In genomic region chr9:109473329-109473728, GRCh38 we compare ENCODE assay signal across 1 cellular context.
TF ChIP-seq lines count a peak whose summit lies in the region.

No MANE protein-coding gene starts in this region.

TF ChIP-seq in HEK293, 187 proteins besides CTCF, POLR2A, EP300 and RAD21 (continued from another document and continues in another):
- TF ChIP-seq, protein P1, sequence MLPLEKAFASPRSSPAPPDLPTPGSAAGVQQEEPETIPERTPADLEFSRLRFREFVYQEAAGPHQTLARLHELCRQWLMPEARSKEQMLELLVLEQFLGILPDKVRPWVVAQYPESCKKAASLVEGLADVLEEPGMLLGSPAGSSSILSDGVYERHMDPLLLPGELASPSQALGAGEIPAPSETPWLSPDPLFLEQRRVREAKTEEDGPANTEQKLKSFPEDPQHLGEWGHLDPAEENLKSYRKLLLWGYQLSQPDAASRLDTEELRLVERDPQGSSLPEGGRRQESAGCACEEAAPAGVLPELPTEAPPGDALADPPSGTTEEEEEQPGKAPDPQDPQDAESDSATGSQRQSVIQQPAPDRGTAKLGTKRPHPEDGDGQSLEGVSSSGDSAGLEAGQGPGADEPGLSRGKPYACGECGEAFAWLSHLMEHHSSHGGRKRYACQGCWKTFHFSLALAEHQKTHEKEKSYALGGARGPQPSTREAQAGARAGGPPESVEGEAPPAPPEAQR (tag by site-specific recombination; IDR thresholded peaks at IDR 0.05) = no peak
- TF ChIP-seq ZNF394 (tag by site-specific recombination; IDR thresholded peaks at IDR 0.05; ENCODE audit: borderline replicate concordance) = no peak
- no peak for TF ChIP-seq SP2 (tag by site-specific recombination; IDR thresholded peaks at IDR 0.05)
- no peak for TF ChIP-seq ZNF510 (tag by site-specific recombination; IDR thresholded peaks at IDR 0.05; ENCODE audit: insufficient replicate concordance)
- TF ChIP-seq, protein P2, sequence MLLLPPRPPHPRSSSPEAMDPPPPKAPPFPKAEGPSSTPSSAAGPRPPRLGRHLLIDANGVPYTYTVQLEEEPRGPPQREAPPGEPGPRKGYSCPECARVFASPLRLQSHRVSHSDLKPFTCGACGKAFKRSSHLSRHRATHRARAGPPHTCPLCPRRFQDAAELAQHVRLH (tag by site-specific recombination; IDR thresholded peaks at IDR 0.05) = 0 out of 2 replicates have a peak, but pooled peaks have one; percentile 42
- TF ChIP-seq ZNF155 (tag by site-specific recombination; IDR thresholded peaks at IDR 0.05) = no peak
- peak; percentile 98 for TF ChIP-seq PRDM6 (tag by site-specific recombination; IDR thresholded peaks at IDR 0.05)
- peak; percentile 83 for TF ChIP-seq OSR2 (tag by site-specific recombination; IDR thresholded peaks at IDR 0.05)
- TF ChIP-seq SETDB1 (IDR thresholded peaks at IDR 0.05; ENCODE audit: insufficient read length, low read length) = no peak
- no peak for TF ChIP-seq MYNN (tag by site-specific recombination; IDR thresholded peaks at IDR 0.05; ENCODE audit: borderline replicate concordance)
- no peak for TF ChIP-seq ZNF280C (tag by site-specific recombination; IDR thresholded peaks at IDR 0.05)
- no peak for TF ChIP-seq ZNF274 (IDR thresholded peaks at IDR 0.05; ENCODE audit: low read length)
- TF ChIP-seq ZNF274 (tag by site-specific recombination; IDR thresholded peaks at IDR 0.05; ENCODE audit: borderline replicate concordance) = no peak
- TF ChIP-seq GLIS1 (tag by site-specific recombination; IDR thresholded peaks at IDR 0.05) = no peak
- TF ChIP-seq ZNF341 (tag by site-specific recombination; IDR thresholded peaks at IDR 0.05; ENCODE audit: low read depth) = no peak
- TF ChIP-seq ZNF701 (tag by site-specific recombination; IDR thresholded peaks at IDR 0.05) = no peak
- TF ChIP-seq ZNF677 (tag by site-specific recombination; IDR thresholded peaks at IDR 0.05) = no peak
- no peak for TF ChIP-seq YY1 (tag by site-specific recombination; IDR thresholded peaks at IDR 0.05)
- no peak for TF ChIP-seq ZNF248 (tag by site-specific recombination; IDR thresholded peaks at IDR 0.05)
- TF ChIP-seq IKZF3 (tag by site-specific recombination; IDR thresholded peaks at IDR 0.05) = peak; percentile 19; the same call in 1 of the 2 replicates
- no peak for TF ChIP-seq PATZ1 (tag by site-specific recombination; IDR thresholded peaks at IDR 0.05)
- no peak for TF ChIP-seq ZBTB44 (tag by site-specific recombination; IDR thresholded peaks at IDR 0.05)
- no peak for TF ChIP-seq ZNF544 (tag by site-specific recombination; IDR thresholded peaks at IDR 0.05)
- TF ChIP-seq ZNF404 (tag by site-specific recombination; IDR thresholded peaks at IDR 0.05) = no peak
- TF ChIP-seq EGR2 (tag by site-specific recombination; IDR thresholded peaks at IDR 0.05; ENCODE audit: low read depth) = no peak
- no peak for TF ChIP-seq KLF10 (tag by site-specific recombination; IDR thresholded peaks at IDR 0.05)
- TF ChIP-seq ZNF175 (tag by site-specific recombination; IDR thresholded peaks at IDR 0.05) = no peak
- no peak for TF ChIP-seq ZNF530 (tag by site-specific recombination; IDR thresholded peaks at IDR 0.05; ENCODE audit: low read depth)
- no peak for TF ChIP-seq ZNF362 (tag by site-specific recombination; IDR thresholded peaks at IDR 0.05)
- no peak for TF ChIP-seq ZNF211 (tag by site-specific recombination; IDR thresholded peaks at IDR 0.05; ENCODE audit: low read depth)
- no peak for TF ChIP-seq ZNF623 (tag by site-specific recombination; IDR thresholded peaks at IDR 0.05)
- no peak for TF ChIP-seq ZNF600 (tag by site-specific recombination; IDR thresholded peaks at IDR 0.05)
- TF ChIP-seq ZNF501 (tag by site-specific recombination; IDR thresholded peaks at IDR 0.05) = no peak
- no peak for TF ChIP-seq ZNF560 (tag by site-specific recombination; IDR thresholded peaks at IDR 0.05; ENCODE audit: borderline replicate concordance)
- peak; percentile 50 for TF ChIP-seq ZNF335 (tag by site-specific recombination; conservative IDR thresholded peaks at IDR 0.05)
- no peak for TF ChIP-seq ZNF645 (tag by site-specific recombination; IDR thresholded peaks at IDR 0.05)
- TF ChIP-seq ZNF549 (tag by site-specific recombination; IDR thresholded peaks at IDR 0.05) = no peak
- TF ChIP-seq, protein P3, sequence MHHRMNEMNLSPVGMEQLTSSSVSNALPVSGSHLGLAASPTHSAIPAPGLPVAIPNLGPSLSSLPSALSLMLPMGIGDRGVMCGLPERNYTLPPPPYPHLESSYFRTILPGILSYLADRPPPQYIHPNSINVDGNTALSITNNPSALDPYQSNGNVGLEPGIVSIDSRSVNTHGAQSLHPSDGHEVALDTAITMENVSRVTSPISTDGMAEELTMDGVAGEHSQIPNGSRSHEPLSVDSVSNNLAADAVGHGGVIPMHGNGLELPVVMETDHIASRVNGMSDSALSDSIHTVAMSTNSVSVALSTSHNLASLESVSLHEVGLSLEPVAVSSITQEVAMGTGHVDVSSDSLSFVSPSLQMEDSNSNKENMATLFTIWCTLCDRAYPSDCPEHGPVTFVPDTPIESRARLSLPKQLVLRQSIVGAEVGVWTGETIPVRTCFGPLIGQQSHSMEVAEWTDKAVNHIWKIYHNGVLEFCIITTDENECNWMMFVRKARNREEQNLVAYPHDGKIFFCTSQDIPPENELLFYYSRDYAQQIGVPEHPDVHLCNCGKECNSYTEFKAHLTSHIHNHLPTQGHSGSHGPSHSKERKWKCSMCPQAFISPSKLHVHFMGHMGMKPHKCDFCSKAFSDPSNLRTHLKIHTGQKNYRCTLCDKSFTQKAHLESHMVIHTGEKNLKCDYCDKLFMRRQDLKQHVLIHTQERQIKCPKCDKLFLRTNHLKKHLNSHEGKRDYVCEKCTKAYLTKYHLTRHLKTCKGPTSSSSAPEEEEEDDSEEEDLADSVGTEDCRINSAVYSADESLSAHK (tag by site-specific recombination; IDR thresholded peaks at IDR 0.05) = peak; percentile 75
- TF ChIP-seq YY2 (tag by site-specific recombination; IDR thresholded peaks at IDR 0.05) = no peak
- TF ChIP-seq ZNF529 (tag by site-specific recombination; IDR thresholded peaks at IDR 0.05; ENCODE audit: insufficient replicate concordance) = no peak
- no peak for TF ChIP-seq ZNF23 (tag by site-specific recombination; IDR thresholded peaks at IDR 0.05; ENCODE audit: borderline replicate concordance)
- no peak for TF ChIP-seq PRDM2 (tag by site-specific recombination; IDR thresholded peaks at IDR 0.05; ENCODE audit: borderline replicate concordance)
- TF ChIP-seq ZNF707 (tag by site-specific recombination; IDR thresholded peaks at IDR 0.05) = peak; percentile 56; the same call in 1 of the 2 replicates
